Comparison of ENCODE assay signal across 21 cellular contexts in genomic region chr1:25450894-25451293, GRCh38. TPM values are rescaled to one million over a fixed set of nuclear protein-coding genes. Genes with fewer than 3 reads are reported as not detected.
DNase-seq lines count a peak whose midpoint lies in the region; TF ChIP-seq lines count a peak whose summit lies in the region.
"Had no signal": no experiment of that assay in that cellular context is flagged by ENCODE, and none has a peak within 500 bp of the region (broad histone marks: within the 10 kb centered on the region; RNA-seq: fewer than 3 reads in every experiment).

No MANE protein-coding gene starts in this region.

- H3K9me2 ChIP-seq in DOHH2 (replicated peaks; ENCODE audit: control insufficient read depth, low read length) (no peaks in the 10 kb centered on the region), Karpas-422 (replicated peaks; ENCODE audit: insufficient read depth, low read length) (no peaks in the 10 kb centered on the region)

- intact Hi-C loops in activated T-helper 1 cell treated with anti-CD3 and anti-CD28 coated beads, Interleukin-12 subunit alpha, Interleukin-12 subunit beta, Interleukin-2, Interleukin-4 antibody, amounts not matched to agents 30 ng/mL and 10 ng/mL and 1 ng/mL, durations not matched to agents 14 hours and 24 hours and 36 hours (cut with micrococcal nuclease), result no loop called here

- H3K4me1 ChIP-seq in DOHH2 (ENCODE audit: control insufficient read depth, low read length) (peaks cover 57% of the 10 kb centered on the region), Karpas-422 (ENCODE audit: low read length) (peaks cover 62% of the 10 kb centered on the region)

- H3K27ac ChIP-seq in DOHH2 (ENCODE audit: low read depth, low read length), result peak overlapping the region; percentile 52
- H3K27ac ChIP-seq in Karpas-422 (ENCODE audit: low read length), result peak overlapping the region; percentile 80
- H3K27ac ChIP-seq: C4-2B had no signal

- H3K9me3 ChIP-seq in DOHH2 (ENCODE audit: control insufficient read depth, insufficient read depth, low read length) (no peaks in the 10 kb centered on the region), Karpas-422 (ENCODE audit: low read length) (no peaks in the 10 kb centered on the region)

- H3K79me2 ChIP-seq in DOHH2 (ENCODE audit: control insufficient read depth, low read length) (peaks cover 39% of the 10 kb centered on the region), Karpas-422 (ENCODE audit: low read length) (peaks cover 73% of the 10 kb centered on the region)

- peaks cover 23% of the 10 kb centered on the region for H3K4me1 Mint-ChIP-seq in activated T-helper 1 cell treated with anti-CD3 and anti-CD28 coated beads, Interleukin-12 subunit alpha, Interleukin-12 subunit beta, Interleukin-2, Interleukin-4 antibody, amounts not matched to agents 30 ng/mL and 10 ng/mL and 1 ng/mL, durations not matched to agents 14 hours and 24 hours and 36 hours (ENCODE audit: low read depth)
- H3K4me1 Mint-ChIP-seq in osteocyte (ENCODE audit: unreplicated experiment), result peaks cover 26% of the 10 kb centered on the region

- peak overlapping the region; percentile 1 for H3K27ac Mint-ChIP-seq in activated T-helper 1 cell treated with anti-CD3 and anti-CD28 coated beads, Interleukin-12 subunit alpha, Interleukin-12 subunit beta, Interleukin-2, Interleukin-4 antibody, amounts not matched to agents 30 ng/mL and 10 ng/mL and 1 ng/mL, durations not matched to agents 14 hours and 24 hours and 36 hours
- peak overlapping the region; percentile 72 for H3K27ac Mint-ChIP-seq in osteocyte (ENCODE audit: unreplicated experiment)

- H4K20me1 ChIP-seq in DOHH2 (ENCODE audit: control insufficient read depth, insufficient read depth, low read depth, low read length) (no peaks in the 10 kb centered on the region), Karpas-422 (ENCODE audit: insufficient read depth, low read depth, low read length) (no peaks in the 10 kb centered on the region)

- H3K9ac ChIP-seq in Karpas-422 (ENCODE audit: low read length), result no peak overlapping the region

- no peak for DNase-seq in Karpas-422
- no peak for DNase-seq in activated T-helper 1 cell treated with anti-CD3 and anti-CD28 coated beads, Interleukin-12 subunit alpha, Interleukin-12 subunit beta, Interleukin-2, Interleukin-4 antibody, amounts not matched to agents 30 ng/mL and 10 ng/mL and 1 ng/mL, durations not matched to agents 14 hours and 24 hours and 36 hours (ENCODE audit: low spot score)
- DNase-seq in osteocyte (ENCODE audit: extremely low spot score, unreplicated experiment), result no peak
- no peak for DNase-seq in NCI-H1092 (lab: John Stamatoyannopoulos, UW)
- no peak for DNase-seq in LoVo (ENCODE audit: low spot score)
- DNase-seq in COLO829 (ENCODE audit: low spot score), result no peak
- no peak for DNase-seq in HUDEP-2 (lab: John Stamatoyannopoulos, UW; ENCODE audit: unreplicated experiment in 76 of 76)
- DNase-seq: AML-193; CD8-positive, alpha-beta memory T cell; H7; NCI-H1105; NCI-H146; NCI-H2029 treated with DMSO at 0.1 percent for 48 hours; NCI-H2171; NCI-H526; Right ventricle myocardium superior had no signal

- H3K36me3 Mint-ChIP-seq in activated T-helper 1 cell treated with anti-CD3 and anti-CD28 coated beads, Interleukin-12 subunit alpha, Interleukin-12 subunit beta, Interleukin-2, Interleukin-4 antibody, amounts not matched to agents 30 ng/mL and 10 ng/mL and 1 ng/mL, durations not matched to agents 14 hours and 24 hours and 36 hours (ENCODE audit: low read depth), result peaks cover 26% of the 10 kb centered on the region
- peaks cover 20% of the 10 kb centered on the region for H3K36me3 Mint-ChIP-seq in osteocyte (ENCODE audit: unreplicated experiment)

- H3F3A ChIP-seq in DOHH2 (ENCODE audit: control insufficient read depth, insufficient read depth), result peaks cover 23% of the 10 kb centered on the region

- H3K4me2 ChIP-seq in DOHH2 (ENCODE audit: low read length), result peak overlapping the region; percentile 55
- peak overlapping the region; percentile 28 for H3K4me2 ChIP-seq in Karpas-422 (ENCODE audit: low read depth, low read length, poor library complexity, severe bottlenecking)

- H3K36me3 ChIP-seq in DOHH2 (ENCODE audit: control insufficient read depth, low read length) (peaks cover 54% of the 10 kb centered on the region), Karpas-422 (ENCODE audit: insufficient read depth, low read length) (peaks cover 42% of the 10 kb centered on the region; the same call in 1 of the 2 replicates)

- no peak overlapping the region for H3K4me3 Mint-ChIP-seq in activated T-helper 1 cell treated with anti-CD3 and anti-CD28 coated beads, Interleukin-12 subunit alpha, Interleukin-12 subunit beta, Interleukin-2, Interleukin-4 antibody, amounts not matched to agents 30 ng/mL and 10 ng/mL and 1 ng/mL, durations not matched to agents 14 hours and 24 hours and 36 hours
- H3K4me3 Mint-ChIP-seq in osteocyte (ENCODE audit: unreplicated experiment), result no peak overlapping the region
- H3K4me3 Mint-ChIP-seq: CD8-positive, alpha-beta memory T cell had no signal

- TF ChIP-seq CTCF in DOHH2 (IDR thresholded peaks at IDR 0.05; ENCODE audit: low read depth, low read length, poor library complexity, severe bottlenecking) (no peak), osteocyte (IDR thresholded peaks at IDR 0.05) (no peak)

- H3K27me3 ChIP-seq in DOHH2 (ENCODE audit: control insufficient read depth, low read length), result no peaks in the 10 kb centered on the region
- no peaks in the 10 kb centered on the region for H3K27me3 ChIP-seq in Karpas-422 (ENCODE audit: low read length)

- H3K27me3 Mint-ChIP-seq in activated T-helper 1 cell treated with anti-CD3 and anti-CD28 coated beads, Interleukin-12 subunit alpha, Interleukin-12 subunit beta, Interleukin-2, Interleukin-4 antibody, amounts not matched to agents 30 ng/mL and 10 ng/mL and 1 ng/mL, durations not matched to agents 14 hours and 24 hours and 36 hours (ENCODE audit: insufficient read depth), result no peaks in the 10 kb centered on the region
- H3K27me3 Mint-ChIP-seq in osteocyte (ENCODE audit: unreplicated experiment), result no peaks in the 10 kb centered on the region
- H3K27me3 Mint-ChIP-seq: CD8-positive, alpha-beta memory T cell had no signal

- no peak overlapping the region for H2AFZ ChIP-seq in Karpas-422 (ENCODE audit: low read length)

- H3K9me3 Mint-ChIP-seq in activated T-helper 1 cell treated with anti-CD3 and anti-CD28 coated beads, Interleukin-12 subunit alpha, Interleukin-12 subunit beta, Interleukin-2, Interleukin-4 antibody, amounts not matched to agents 30 ng/mL and 10 ng/mL and 1 ng/mL, durations not matched to agents 14 hours and 24 hours and 36 hours, result no peaks in the 10 kb centered on the region
- no peaks in the 10 kb centered on the region for H3K9me3 Mint-ChIP-seq in osteocyte (ENCODE audit: unreplicated experiment)
- H3K9me3 Mint-ChIP-seq: CD8-positive, alpha-beta memory T cell had no signal

- H3K4me3 ChIP-seq in DOHH2 (ENCODE audit: low read length) (no peak overlapping the region), Karpas-422 (ENCODE audit: low read length) (no peak overlapping the region)
- H3K4me3 ChIP-seq: K562 had no signal

RNA-seq across cellular contexts. Expression of gene MACO1, which starts 20.2 kb away (rescaled TPM):
- total RNA-seq in Karpas-422 (2014; rRNA removed; shearing (Covaris generic); ENCODE audit: low replicate concordance), result 29.7 and 31.4 TPM in 2 replicates
- total RNA-seq in activated T-helper 1 cell treated with anti-CD3 and anti-CD28 coated beads, Interleukin-12 subunit alpha, Interleukin-12 subunit beta, Interleukin-2, Interleukin-4 antibody, amounts not matched to agents 30 ng/mL and 10 ng/mL and 1 ng/mL, durations not matched to agents 14 hours and 24 hours and 36 hours, result 14.2 and 14.3 TPM in 2 replicates
- total RNA-seq in osteocyte, result 30.7 and 30.9 TPM in 2 replicates

RNA-seq across cellular contexts. Expression of gene RHCE, which starts 30.3 kb away (rescaled TPM):
- 3.1 TPM in 2 replicates for total RNA-seq in Karpas-422 (2014; rRNA removed; shearing (Covaris generic); ENCODE audit: low replicate concordance)
- total RNA-seq in activated T-helper 1 cell treated with anti-CD3 and anti-CD28 coated beads, Interleukin-12 subunit alpha, Interleukin-12 subunit beta, Interleukin-2, Interleukin-4 antibody, amounts not matched to agents 30 ng/mL and 10 ng/mL and 1 ng/mL, durations not matched to agents 14 hours and 24 hours and 36 hours, result 0.17 TPM in 1 of 2 replicates, not detected in the other
- 0.40 and 0.71 TPM in 2 replicates for total RNA-seq in osteocyte
- total RNA-seq: A172, HepG2 had no signal
